8 cellular contexts compared by ENCODE assay signal in the genomic region with DNA sequence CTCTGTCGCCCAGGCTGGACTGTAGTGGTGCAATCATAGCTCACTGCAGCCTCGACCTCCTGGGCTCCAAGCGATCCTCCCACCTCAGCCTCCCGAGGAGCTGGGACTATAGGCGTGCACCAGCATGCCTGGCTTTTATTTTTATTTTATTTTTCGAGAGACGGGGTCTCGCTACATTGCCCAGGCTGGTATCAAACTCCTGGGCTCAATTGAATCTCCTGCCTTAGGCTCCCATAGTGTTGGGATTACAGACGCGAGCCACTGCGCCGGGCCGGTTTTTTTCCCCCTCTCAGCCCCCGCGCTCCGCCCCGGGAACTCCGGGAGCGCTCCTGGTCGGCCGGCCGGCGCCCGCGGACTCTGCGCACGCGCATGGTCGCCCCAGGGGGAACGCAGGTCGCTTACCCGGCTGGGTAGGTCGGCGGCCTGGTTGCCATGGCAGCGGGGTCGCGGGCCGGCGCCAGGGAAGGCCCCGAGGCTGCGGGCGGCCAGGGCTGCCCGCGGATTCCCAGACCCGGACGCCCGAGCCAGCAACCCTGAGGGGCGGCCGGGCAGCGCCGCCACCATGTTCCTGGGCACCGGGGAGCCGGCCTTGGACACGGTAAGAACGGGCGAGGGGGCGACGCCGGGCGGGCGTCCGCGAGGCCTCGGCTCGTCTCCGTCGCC. TPM values are rescaled to one million over a fixed set of nuclear protein-coding genes. Genes with fewer than 3 reads are reported as not detected.
DNase-seq lines count a peak whose midpoint lies in the region; ATAC-seq lines count a peak whose summit lies in the region.

A gene with protein sequence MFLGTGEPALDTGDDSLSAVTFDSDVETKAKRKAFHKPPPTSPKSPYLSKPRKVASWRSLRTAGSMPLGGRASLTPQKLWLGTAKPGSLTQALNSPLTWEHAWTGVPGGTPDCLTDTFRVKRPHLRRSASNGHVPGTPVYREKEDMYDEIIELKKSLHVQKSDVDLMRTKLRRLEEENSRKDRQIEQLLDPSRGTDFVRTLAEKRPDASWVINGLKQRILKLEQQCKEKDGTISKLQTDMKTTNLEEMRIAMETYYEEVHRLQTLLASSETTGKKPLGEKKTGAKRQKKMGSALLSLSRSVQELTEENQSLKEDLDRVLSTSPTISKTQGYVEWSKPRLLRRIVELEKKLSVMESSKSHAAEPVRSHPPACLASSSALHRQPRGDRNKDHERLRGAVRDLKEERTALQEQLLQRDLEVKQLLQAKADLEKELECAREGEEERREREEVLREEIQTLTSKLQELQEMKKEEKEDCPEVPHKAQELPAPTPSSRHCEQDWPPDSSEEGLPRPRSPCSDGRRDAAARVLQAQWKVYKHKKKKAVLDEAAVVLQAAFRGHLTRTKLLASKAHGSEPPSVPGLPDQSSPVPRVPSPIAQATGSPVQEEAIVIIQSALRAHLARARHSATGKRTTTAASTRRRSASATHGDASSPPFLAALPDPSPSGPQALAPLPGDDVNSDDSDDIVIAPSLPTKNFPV (plus strand): TSS at position 360 of the 663 bp plus-strand sequence. CDS start 203 bp downstream, at position 563.

- no peaks in the 10 kb centered on the region for H3K27me3 Mint-ChIP-seq in activated CD4-positive, alpha-beta T cell treated with anti-CD3 and anti-CD28 coated beads, Interleukin-2, amount 10 ng/mL, durations not matched to agents 7 days and 5 days

- CTCF ChIA-PET in activated CD4-positive, alpha-beta T cell treated with anti-CD3 and anti-CD28 coated beads, Interleukin-2, amount 10 ng/mL, durations not matched to agents 7 days and 5 days (lab: Charles Lee) = interaction anchor here (1.2 kb wide), 1 partner anchor 151 kb away, joined by 3 read pairs; no protein-coding TSS in a partner anchor

- POLR2A ChIA-PET in activated CD4-positive, alpha-beta T cell treated with anti-CD3 and anti-CD28 coated beads, Interleukin-2, amount 10 ng/mL, durations not matched to agents 7 days and 5 days (lab: Charles Lee) = no interaction called here

- ATAC-seq in GM19023 (IDR thresholded peaks at IDR 0.05; ENCODE audit: unreplicated experiment) = peak; percentile 43
- ATAC-seq in HG03342 (IDR thresholded peaks at IDR 0.05; ENCODE audit: unreplicated experiment) = peak; percentile 49
- ATAC-seq in left colon = peak; percentile 61

- H3K4me3 Mint-ChIP-seq in activated CD4-positive, alpha-beta T cell treated with anti-CD3 and anti-CD28 coated beads, Interleukin-2, amount 10 ng/mL, durations not matched to agents 7 days and 5 days = peak within 1 kb of the TSS; percentile 77

- H3K36me3 Mint-ChIP-seq in activated CD4-positive, alpha-beta T cell treated with anti-CD3 and anti-CD28 coated beads, Interleukin-2, amount 10 ng/mL, durations not matched to agents 7 days and 5 days (ENCODE audit: low read depth) = peaks cover 6% of the 10 kb centered on the region

- H3K9me3 Mint-ChIP-seq in activated CD4-positive, alpha-beta T cell treated with anti-CD3 and anti-CD28 coated beads, Interleukin-2, amount 10 ng/mL, durations not matched to agents 7 days and 5 days = no peaks in the 10 kb centered on the region

- peaks cover 42% of the 10 kb centered on the region for H3K4me1 Mint-ChIP-seq in activated CD4-positive, alpha-beta T cell treated with anti-CD3 and anti-CD28 coated beads, Interleukin-2, amount 10 ng/mL, durations not matched to agents 7 days and 5 days

- peak within 1 kb of the TSS; percentile 80 for H3K27ac Mint-ChIP-seq in activated CD4-positive, alpha-beta T cell treated with anti-CD3 and anti-CD28 coated beads, Interleukin-2, amount 10 ng/mL, durations not matched to agents 7 days and 5 days

- intact Hi-C loops in left colon (cut with DNase I, micrococcal nuclease) = no loop called here

- peak; percentile 96 for DNase-seq in AG08395 (ENCODE audit: low spot score)
- peak; percentile 70 for DNase-seq in NCI-H526 treated with DMSO at 0.1 percent for 48 hours (lab: John Stamatoyannopoulos, UW)
- DNase-seq in activated CD4-positive, alpha-beta T cell treated with anti-CD3 and anti-CD28 coated beads, Interleukin-2, amount 10 ng/mL, durations not matched to agents 7 days and 5 days = peak; percentile 90
- DNase-seq in cortex of kidney (lab: John Stamatoyannopoulos, UW) = peak; percentile 61
- peak; percentile 93 to 95 for DNase-seq in left colon
- peak; percentile 84 to 91 for DNase-seq in stimulated activated CD4-positive, alpha-beta T cell treated with anti-CD3 and anti-CD28 coated beads, Interleukin-1b, Interleukin-23, amount 100 ng/mL, for 4 hours (ENCODE audit: low read depth in 2 of 2)

RNA-seq across cellular contexts. Expression of the gene that starts here (rescaled TPM):
- 10 to 100 TPM; 13.8 to 15.5 TPM for total RNA-seq in activated CD4-positive, alpha-beta T cell treated with anti-CD3 and anti-CD28 coated beads, Interleukin-2, amount 10 ng/mL, durations not matched to agents 7 days and 5 days
- 10 to 100 TPM; 28.5 to 30.5 TPM for total RNA-seq in left colon

Comparison
In these comparisons a context has a peak if more than half of its experiments do, and no peak if none do; other contexts are left out.
1. Peak in every context shown above with its lines: DNase-seq and ATAC-seq.